ENCODE assay signal across 1 cellular context in the genomic region with DNA sequence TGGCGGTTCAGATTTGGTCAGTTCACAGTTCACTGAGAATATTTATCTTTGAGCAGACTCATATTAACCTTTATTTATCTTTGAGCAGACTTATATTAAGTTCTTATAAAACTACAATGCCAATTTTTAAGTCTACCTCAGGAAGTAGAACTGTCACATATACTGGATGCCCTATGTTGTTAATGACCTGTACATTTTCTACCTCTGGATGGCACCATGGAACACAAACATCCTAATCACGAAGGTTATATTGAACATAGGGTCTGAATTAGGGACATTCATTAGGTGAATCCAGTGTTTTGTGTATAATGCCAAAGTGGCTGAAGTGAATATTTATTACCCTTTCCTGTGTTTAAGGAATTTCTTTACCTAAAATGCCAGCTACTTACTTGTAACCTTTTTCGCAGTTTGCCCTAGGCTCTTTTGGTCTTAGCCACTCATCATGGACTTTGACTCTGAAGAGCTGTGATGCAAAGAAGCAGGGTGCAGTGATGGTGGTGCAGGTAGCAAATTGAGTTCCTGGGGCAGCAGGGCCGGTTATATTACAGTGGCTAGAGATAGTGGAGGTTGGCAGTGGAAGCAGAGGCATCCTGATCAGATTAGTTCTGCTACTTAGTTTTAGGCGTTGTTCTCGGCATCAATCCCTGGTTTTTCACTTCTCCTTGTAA.
TF ChIP-seq lines count a peak whose summit lies in the region.

No MANE protein-coding gene starts in this region.

TF ChIP-seq in GM12878, 131 proteins besides CTCF, POLR2A, EP300 and RAD21:
- TF ChIP-seq IKZF1 (conservative IDR thresholded peaks at IDR 0.05) = no peak
- TF ChIP-seq TCF7 (IDR thresholded peaks at IDR 0.05; ENCODE audit: borderline replicate concordance) = no peak
- TF ChIP-seq RFX5 (IDR thresholded peaks at IDR 0.05; ENCODE audit: low read depth, low read length) = no peak
- no peak for TF ChIP-seq YY1 (IDR thresholded peaks at IDR 0.05; ENCODE audit: low read depth, low read length)
- TF ChIP-seq NFYA (IDR thresholded peaks at IDR 0.05; ENCODE audit: borderline replicate concordance, low read depth, low read length) = no peak
- TF ChIP-seq, protein P1, sequence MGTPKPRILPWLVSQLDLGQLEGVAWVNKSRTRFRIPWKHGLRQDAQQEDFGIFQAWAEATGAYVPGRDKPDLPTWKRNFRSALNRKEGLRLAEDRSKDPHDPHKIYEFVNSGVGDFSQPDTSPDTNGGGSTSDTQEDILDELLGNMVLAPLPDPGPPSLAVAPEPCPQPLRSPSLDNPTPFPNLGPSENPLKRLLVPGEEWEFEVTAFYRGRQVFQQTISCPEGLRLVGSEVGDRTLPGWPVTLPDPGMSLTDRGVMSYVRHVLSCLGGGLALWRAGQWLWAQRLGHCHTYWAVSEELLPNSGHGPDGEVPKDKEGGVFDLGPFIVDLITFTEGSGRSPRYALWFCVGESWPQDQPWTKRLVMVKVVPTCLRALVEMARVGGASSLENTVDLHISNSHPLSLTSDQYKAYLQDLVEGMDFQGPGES (IDR thresholded peaks at IDR 0.05) = no peak
- no peak for TF ChIP-seq ZNF24 (IDR thresholded peaks at IDR 0.05)
- no peak for TF ChIP-seq KLF5 (IDR thresholded peaks at IDR 0.05; ENCODE audit: partially characterized antibody)
- no peak for TF ChIP-seq MTA3 (IDR thresholded peaks at IDR 0.05; ENCODE audit: borderline replicate concordance, low read length)
- TF ChIP-seq, protein P2, sequence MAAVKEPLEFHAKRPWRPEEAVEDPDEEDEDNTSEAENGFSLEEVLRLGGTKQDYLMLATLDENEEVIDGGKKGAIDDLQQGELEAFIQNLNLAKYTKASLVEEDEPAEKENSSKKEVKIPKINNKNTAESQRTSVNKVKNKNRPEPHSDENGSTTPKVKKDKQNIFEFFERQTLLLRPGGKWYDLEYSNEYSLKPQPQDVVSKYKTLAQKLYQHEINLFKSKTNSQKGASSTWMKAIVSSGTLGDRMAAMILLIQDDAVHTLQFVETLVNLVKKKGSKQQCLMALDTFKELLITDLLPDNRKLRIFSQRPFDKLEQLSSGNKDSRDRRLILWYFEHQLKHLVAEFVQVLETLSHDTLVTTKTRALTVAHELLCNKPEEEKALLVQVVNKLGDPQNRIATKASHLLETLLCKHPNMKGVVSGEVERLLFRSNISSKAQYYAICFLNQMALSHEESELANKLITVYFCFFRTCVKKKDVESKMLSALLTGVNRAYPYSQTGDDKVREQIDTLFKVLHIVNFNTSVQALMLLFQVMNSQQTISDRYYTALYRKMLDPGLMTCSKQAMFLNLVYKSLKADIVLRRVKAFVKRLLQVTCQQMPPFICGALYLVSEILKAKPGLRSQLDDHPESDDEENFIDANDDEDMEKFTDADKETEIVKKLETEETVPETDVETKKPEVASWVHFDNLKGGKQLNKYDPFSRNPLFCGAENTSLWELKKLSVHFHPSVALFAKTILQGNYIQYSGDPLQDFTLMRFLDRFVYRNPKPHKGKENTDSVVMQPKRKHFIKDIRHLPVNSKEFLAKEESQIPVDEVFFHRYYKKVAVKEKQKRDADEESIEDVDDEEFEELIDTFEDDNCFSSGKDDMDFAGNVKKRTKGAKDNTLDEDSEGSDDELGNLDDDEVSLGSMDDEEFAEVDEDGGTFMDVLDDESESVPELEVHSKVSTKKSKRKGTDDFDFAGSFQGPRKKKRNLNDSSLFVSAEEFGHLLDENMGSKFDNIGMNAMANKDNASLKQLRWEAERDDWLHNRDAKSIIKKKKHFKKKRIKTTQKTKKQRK (IDR thresholded peaks at IDR 0.05; ENCODE audit: low read depth, low read length) = no peak
- TF ChIP-seq, protein P3, sequence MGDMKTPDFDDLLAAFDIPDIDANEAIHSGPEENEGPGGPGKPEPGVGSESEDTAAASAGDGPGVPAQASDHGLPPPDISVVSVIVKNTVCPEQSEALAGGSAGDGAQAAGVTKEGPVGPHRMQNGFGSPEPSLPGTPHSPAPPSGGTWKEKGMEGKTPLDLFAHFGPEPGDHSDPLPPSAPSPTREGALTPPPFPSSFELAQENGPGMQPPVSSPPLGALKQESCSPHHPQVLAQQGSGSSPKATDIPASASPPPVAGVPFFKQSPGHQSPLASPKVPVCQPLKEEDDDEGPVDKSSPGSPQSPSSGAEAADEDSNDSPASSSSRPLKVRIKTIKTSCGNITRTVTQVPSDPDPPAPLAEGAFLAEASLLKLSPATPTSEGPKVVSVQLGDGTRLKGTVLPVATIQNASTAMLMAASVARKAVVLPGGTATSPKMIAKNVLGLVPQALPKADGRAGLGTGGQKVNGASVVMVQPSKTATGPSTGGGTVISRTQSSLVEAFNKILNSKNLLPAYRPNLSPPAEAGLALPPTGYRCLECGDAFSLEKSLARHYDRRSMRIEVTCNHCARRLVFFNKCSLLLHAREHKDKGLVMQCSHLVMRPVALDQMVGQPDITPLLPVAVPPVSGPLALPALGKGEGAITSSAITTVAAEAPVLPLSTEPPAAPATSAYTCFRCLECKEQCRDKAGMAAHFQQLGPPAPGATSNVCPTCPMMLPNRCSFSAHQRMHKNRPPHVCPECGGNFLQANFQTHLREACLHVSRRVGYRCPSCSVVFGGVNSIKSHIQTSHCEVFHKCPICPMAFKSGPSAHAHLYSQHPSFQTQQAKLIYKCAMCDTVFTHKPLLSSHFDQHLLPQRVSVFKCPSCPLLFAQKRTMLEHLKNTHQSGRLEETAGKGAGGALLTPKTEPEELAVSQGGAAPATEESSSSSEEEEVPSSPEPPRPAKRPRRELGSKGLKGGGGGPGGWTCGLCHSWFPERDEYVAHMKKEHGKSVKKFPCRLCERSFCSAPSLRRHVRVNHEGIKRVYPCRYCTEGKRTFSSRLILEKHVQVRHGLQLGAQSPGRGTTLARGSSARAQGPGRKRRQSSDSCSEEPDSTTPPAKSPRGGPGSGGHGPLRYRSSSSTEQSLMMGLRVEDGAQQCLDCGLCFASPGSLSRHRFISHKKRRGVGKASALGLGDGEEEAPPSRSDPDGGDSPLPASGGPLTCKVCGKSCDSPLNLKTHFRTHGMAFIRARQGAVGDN (IDR thresholded peaks at IDR 0.05) = no peak
- no peak for TF ChIP-seq ZZZ3 (IDR thresholded peaks at IDR 0.05; ENCODE audit: control insufficient read depth, insufficient read length, low read depth)
- no peak for TF ChIP-seq ZBED1 (IDR thresholded peaks at IDR 0.05; ENCODE audit: borderline replicate concordance)
